Comparison of ENCODE assay signal across 1 cellular context in the genomic region with DNA sequence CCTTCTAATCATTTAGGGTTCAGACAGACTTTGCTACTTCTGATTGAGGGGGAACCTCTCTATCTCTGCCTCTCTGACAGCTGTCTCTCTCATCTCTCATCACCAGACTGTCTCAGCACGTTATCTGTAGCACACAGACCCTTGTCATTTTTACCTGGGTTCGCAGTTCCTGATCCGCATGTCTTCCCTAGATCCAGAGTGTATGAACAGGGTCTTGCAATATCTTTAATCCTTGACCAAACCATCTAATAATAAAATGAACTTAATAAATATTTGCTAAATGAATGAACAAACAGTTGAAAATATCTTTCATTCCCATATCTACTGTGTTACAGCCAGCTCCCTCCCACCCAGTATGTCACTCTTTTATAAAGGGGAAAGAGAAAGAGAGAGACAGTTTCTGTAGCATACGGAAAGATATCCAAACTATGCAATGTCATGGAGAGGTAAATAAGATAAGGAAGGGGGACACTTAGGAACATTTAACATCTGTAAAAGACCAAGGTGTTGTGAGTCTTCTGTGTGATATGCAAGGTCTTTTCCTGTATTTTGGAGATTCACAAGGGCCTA.
TF ChIP-seq lines count a peak whose summit lies in the region.

No MANE protein-coding gene starts in this region.

TF ChIP-seq in K562, 482 proteins besides CTCF, POLR2A, EP300 and RAD21 (continued from another document and continues in another):
- TF ChIP-seq GATAD2B (IDR thresholded peaks at IDR 0.05; ENCODE audit: borderline replicate concordance) (peak; percentile 70), NELFE (IDR thresholded peaks at IDR 0.05; ENCODE audit: insufficient read depth, insufficient read length) (no peak), RFX5 (IDR thresholded peaks at IDR 0.05; ENCODE audit: low read depth, low read length) (no peak), SPI1 (IDR thresholded peaks at IDR 0.05; ENCODE audit: borderline replicate concordance, low read depth, low read length) (peak; percentile 37; the same call in 1 of the 2 replicates), FOXJ3 (CRISPR knock-in tag; IDR thresholded peaks at IDR 0.05) (no peak), DDX20 (tag; IDR thresholded peaks at IDR 0.05; ENCODE audit: low read depth) (no peak), ZBTB17 (CRISPR knock-in tag; IDR thresholded peaks at IDR 0.05) (no peak), TRIM24 (IDR thresholded peaks at IDR 0.05) (peak; percentile 94 to 97), CHD1 (IDR thresholded peaks at IDR 0.05; ENCODE audit: low read length) (no peak), CREB1 (IDR thresholded peaks at IDR 0.05) (peak; percentile 78; the same call in 1 of the 2 replicates), CREB1 (CRISPR knock-in tag; IDR thresholded peaks at IDR 0.05) (no peak), ZNF324 (CRISPR knock-in tag; IDR thresholded peaks at IDR 0.05) (no peak), ZNF444 (CRISPR knock-in tag; IDR thresholded peaks at IDR 0.05) (no peak), PTTG1 (tag; IDR thresholded peaks at IDR 0.05; ENCODE audit: low read depth) (no peak), NFIC (IDR thresholded peaks at IDR 0.05) (peak; percentile 93), GTF2F1 (IDR thresholded peaks at IDR 0.05; ENCODE audit: low read depth, low read length) (no peak), ZNF3 (CRISPR knock-in tag; IDR thresholded peaks at IDR 0.05) (no peak), ZNF232 (CRISPR knock-in tag; IDR thresholded peaks at IDR 0.05) (no peak), ZSCAN32 (CRISPR knock-in tag; IDR thresholded peaks at IDR 0.05) (no peak), TCFL5 (CRISPR knock-in tag; conservative IDR thresholded peaks at IDR 0.05) (no peak), EHMT2 (IDR thresholded peaks at IDR 0.05) (peak; percentile 65), MXI1 (IDR thresholded peaks at IDR 0.05; ENCODE audit: low read depth, low read length) (no peak), KAT2B (IDR thresholded peaks at IDR 0.05; ENCODE audit: low read depth, low read length) (no peak), BACH1 (tag; IDR thresholded peaks at IDR 0.05) (no peak), ZFX (CRISPR knock-in tag; IDR thresholded peaks at IDR 0.05) (no peak), SMARCC2 (IDR thresholded peaks at IDR 0.05; ENCODE audit: low read depth) (peak; percentile 91), NCOR1 (IDR thresholded peaks at IDR 0.05) (peak; percentile 98), SUPT5H (IDR thresholded peaks at IDR 0.05) (no peak)
- TF ChIP-seq, protein P1, sequence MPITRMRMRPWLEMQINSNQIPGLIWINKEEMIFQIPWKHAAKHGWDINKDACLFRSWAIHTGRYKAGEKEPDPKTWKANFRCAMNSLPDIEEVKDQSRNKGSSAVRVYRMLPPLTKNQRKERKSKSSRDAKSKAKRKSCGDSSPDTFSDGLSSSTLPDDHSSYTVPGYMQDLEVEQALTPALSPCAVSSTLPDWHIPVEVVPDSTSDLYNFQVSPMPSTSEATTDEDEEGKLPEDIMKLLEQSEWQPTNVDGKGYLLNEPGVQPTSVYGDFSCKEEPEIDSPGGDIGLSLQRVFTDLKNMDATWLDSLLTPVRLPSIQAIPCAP (CRISPR knock-in tag; IDR thresholded peaks at IDR 0.05; ENCODE audit: borderline replicate concordance): no peak
- TF ChIP-seq, protein P2, sequence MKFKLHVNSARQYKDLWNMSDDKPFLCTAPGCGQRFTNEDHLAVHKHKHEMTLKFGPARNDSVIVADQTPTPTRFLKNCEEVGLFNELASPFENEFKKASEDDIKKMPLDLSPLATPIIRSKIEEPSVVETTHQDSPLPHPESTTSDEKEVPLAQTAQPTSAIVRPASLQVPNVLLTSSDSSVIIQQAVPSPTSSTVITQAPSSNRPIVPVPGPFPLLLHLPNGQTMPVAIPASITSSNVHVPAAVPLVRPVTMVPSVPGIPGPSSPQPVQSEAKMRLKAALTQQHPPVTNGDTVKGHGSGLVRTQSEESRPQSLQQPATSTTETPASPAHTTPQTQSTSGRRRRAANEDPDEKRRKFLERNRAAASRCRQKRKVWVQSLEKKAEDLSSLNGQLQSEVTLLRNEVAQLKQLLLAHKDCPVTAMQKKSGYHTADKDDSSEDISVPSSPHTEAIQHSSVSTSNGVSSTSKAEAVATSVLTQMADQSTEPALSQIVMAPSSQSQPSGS (CRISPR knock-in tag; IDR thresholded peaks at IDR 0.05): no peak
- TF ChIP-seq, protein P3, sequence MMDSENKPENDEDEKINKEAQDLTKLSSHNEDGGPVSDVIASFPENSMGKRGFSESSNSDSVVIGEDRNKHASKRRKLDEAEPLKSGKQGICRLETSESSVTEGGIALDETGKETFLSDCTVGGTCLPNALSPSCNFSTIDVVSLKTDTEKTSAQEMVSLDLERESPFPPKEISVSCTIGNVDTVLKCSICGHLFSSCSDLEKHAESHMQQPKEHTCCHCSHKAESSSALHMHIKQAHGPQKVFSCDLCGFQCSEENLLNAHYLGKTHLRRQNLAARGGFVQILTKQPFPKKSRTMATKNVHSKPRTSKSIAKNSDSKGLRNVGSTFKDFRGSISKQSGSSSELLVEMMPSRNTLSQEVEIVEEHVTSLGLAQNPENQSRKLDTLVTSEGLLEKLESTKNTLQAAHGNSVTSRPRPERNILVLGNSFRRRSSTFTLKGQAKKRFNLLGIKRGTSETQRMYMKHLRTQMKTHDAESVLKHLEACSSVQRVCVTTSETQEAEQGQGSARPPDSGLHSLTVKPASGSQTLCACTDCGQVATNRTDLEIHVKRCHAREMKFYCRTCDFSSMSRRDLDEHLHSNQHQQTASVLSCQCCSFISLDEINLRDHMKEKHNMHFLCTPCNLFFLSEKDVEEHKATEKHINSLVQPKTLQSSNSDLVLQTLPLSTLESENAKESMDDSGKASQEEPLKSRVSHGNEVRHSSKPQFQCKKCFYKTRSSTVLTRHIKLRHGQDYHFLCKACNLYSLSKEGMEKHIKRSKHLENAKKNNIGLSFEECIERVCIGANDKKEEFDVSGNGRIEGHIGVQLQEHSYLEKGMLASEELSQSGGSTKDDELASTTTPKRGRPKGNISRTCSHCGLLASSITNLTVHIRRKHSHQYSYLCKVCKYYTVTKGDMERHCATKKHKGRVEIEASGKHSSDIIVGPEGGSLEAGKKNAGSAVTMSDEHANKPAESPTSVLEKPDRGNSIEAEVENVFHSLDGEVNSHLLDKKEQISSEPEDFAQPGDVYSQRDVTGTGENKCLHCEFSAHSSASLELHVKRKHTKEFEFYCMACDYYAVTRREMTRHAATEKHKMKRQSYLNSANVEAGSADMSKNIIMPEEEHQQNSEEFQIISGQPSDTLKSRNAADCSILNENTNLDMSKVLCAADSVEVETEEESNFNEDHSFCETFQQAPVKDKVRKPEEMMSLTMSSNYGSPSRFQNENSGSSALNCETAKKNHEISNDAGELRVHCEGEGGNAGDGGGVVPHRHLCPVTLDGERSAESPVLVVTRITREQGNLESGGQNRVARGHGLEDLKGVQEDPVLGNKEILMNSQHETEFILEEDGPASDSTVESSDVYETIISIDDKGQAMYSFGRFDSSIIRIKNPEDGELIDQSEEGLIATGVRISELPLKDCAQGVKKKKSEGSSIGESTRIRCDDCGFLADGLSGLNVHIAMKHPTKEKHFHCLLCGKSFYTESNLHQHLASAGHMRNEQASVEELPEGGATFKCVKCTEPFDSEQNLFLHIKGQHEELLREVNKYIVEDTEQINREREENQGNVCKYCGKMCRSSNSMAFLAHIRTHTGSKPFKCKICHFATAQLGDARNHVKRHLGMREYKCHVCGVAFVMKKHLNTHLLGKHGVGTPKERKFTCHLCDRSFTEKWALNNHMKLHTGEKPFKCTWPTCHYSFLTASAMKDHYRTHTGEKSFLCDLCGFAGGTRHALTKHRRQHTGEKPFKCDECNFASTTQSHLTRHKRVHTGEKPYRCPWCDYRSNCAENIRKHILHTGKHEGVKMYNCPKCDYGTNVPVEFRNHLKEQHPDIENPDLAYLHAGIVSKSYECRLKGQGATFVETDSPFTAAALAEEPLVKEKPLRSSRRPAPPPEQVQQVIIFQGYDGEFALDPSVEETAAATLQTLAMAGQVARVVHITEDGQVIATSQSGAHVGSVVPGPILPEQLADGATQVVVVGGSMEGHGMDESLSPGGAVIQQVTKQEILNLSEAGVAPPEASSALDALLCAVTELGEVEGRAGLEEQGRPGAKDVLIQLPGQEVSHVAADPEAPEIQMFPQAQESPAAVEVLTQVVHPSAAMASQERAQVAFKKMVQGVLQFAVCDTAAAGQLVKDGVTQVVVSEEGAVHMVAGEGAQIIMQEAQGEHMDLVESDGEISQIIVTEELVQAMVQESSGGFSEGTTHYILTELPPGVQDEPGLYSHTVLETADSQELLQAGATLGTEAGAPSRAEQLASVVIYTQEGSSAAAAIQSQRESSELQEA (IDR thresholded peaks at IDR 0.05; ENCODE audit: low read depth): no peak
- TF ChIP-seq, protein P4, sequence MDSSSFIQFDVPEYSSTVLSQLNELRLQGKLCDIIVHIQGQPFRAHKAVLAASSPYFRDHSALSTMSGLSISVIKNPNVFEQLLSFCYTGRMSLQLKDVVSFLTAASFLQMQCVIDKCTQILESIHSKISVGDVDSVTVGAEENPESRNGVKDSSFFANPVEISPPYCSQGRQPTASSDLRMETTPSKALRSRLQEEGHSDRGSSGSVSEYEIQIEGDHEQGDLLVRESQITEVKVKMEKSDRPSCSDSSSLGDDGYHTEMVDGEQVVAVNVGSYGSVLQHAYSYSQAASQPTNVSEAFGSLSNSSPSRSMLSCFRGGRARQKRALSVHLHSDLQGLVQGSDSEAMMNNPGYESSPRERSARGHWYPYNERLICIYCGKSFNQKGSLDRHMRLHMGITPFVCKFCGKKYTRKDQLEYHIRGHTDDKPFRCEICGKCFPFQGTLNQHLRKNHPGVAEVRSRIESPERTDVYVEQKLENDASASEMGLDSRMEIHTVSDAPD (CRISPR knock-in tag; IDR thresholded peaks at IDR 0.05): no peak
- TF ChIP-seq, protein P5, sequence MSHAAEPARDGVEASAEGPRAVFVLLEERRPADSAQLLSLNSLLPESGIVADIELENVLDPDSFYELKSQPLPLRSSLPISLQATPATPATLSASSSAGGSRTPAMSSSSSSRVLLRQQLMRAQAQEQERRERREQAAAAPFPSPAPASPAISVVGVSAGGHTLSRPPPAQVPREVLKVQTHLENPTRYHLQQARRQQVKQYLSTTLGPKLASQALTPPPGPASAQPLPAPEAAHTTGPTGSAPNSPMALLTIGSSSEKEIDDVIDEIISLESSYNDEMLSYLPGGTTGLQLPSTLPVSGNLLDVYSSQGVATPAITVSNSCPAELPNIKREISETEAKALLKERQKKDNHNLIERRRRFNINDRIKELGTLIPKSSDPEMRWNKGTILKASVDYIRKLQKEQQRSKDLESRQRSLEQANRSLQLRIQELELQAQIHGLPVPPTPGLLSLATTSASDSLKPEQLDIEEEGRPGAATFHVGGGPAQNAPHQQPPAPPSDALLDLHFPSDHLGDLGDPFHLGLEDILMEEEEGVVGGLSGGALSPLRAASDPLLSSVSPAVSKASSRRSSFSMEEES (CRISPR knock-in tag; IDR thresholded peaks at IDR 0.05): no peak
- TF ChIP-seq, protein P6, sequence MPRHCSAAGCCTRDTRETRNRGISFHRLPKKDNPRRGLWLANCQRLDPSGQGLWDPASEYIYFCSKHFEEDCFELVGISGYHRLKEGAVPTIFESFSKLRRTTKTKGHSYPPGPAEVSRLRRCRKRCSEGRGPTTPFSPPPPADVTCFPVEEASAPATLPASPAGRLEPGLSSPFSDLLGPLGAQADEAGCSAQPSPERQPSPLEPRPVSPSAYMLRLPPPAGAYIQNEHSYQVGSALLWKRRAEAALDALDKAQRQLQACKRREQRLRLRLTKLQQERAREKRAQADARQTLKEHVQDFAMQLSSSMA (CRISPR knock-in tag; IDR thresholded peaks at IDR 0.05): no peak
- TF ChIP-seq, protein P7, sequence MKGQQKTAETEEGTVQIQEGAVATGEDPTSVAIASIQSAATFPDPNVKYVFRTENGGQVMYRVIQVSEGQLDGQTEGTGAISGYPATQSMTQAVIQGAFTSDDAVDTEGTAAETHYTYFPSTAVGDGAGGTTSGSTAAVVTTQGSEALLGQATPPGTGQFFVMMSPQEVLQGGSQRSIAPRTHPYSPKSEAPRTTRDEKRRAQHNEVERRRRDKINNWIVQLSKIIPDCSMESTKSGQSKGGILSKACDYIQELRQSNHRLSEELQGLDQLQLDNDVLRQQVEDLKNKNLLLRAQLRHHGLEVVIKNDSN (CRISPR knock-in tag; IDR thresholded peaks at IDR 0.05): no peak
- TF ChIP-seq, protein P8, sequence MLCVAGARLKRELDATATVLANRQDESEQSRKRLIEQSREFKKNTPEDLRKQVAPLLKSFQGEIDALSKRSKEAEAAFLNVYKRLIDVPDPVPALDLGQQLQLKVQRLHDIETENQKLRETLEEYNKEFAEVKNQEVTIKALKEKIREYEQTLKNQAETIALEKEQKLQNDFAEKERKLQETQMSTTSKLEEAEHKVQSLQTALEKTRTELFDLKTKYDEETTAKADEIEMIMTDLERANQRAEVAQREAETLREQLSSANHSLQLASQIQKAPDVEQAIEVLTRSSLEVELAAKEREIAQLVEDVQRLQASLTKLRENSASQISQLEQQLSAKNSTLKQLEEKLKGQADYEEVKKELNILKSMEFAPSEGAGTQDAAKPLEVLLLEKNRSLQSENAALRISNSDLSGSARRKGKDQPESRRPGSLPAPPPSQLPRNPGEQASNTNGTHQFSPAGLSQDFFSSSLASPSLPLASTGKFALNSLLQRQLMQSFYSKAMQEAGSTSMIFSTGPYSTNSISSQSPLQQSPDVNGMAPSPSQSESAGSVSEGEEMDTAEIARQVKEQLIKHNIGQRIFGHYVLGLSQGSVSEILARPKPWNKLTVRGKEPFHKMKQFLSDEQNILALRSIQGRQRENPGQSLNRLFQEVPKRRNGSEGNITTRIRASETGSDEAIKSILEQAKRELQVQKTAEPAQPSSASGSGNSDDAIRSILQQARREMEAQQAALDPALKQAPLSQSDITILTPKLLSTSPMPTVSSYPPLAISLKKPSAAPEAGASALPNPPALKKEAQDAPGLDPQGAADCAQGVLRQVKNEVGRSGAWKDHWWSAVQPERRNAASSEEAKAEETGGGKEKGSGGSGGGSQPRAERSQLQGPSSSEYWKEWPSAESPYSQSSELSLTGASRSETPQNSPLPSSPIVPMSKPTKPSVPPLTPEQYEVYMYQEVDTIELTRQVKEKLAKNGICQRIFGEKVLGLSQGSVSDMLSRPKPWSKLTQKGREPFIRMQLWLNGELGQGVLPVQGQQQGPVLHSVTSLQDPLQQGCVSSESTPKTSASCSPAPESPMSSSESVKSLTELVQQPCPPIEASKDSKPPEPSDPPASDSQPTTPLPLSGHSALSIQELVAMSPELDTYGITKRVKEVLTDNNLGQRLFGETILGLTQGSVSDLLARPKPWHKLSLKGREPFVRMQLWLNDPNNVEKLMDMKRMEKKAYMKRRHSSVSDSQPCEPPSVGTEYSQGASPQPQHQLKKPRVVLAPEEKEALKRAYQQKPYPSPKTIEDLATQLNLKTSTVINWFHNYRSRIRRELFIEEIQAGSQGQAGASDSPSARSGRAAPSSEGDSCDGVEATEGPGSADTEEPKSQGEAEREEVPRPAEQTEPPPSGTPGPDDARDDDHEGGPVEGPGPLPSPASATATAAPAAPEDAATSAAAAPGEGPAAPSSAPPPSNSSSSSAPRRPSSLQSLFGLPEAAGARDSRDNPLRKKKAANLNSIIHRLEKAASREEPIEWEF (CRISPR knock-in tag; IDR thresholded peaks at IDR 0.05): no peak
- TF ChIP-seq, protein P9, sequence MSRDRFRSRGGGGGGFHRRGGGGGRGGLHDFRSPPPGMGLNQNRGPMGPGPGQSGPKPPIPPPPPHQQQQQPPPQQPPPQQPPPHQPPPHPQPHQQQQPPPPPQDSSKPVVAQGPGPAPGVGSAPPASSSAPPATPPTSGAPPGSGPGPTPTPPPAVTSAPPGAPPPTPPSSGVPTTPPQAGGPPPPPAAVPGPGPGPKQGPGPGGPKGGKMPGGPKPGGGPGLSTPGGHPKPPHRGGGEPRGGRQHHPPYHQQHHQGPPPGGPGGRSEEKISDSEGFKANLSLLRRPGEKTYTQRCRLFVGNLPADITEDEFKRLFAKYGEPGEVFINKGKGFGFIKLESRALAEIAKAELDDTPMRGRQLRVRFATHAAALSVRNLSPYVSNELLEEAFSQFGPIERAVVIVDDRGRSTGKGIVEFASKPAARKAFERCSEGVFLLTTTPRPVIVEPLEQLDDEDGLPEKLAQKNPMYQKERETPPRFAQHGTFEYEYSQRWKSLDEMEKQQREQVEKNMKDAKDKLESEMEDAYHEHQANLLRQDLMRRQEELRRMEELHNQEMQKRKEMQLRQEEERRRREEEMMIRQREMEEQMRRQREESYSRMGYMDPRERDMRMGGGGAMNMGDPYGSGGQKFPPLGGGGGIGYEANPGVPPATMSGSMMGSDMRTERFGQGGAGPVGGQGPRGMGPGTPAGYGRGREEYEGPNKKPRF (IDR thresholded peaks at IDR 0.05; ENCODE audit: low read depth, low read length): no peak
